In the genomic region with DNA sequence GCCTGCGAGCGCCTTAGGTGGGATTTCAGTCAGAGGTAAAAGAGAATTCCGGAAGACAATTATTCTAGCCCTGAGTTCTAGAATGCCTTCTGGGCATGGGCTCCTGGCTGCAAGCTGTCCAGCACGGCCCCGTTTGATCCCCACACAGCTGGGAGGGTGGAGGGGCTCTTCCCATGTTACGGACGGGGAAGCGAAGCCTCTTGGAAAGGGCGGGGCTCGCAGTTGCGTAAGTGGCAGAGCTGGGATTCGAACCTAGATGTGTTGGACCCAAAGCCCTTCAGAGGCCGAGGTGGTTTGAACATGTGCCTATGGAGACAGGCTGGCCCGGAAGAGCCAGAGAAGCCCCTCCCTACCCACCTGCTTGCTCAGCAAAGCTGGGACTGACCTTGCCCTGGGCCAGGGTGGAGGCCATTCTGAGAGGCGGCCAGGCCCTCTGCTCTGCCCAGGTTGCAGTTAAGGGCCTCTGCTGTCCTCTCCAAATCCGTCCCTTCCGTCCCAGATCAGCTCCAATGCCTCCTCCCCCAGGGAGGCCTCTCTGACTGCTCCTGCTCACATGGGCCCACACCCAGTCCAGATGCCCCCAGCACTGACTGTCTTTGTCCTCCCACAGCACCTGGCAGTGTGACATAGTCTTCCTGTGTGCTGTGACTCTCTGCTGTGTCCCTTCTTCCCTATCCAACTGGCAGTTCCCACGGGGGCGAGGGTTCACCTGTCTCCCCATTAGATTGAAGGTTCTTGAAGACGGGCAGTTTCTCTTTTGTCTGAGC, we compare ENCODE assay signal across 1 cellular context.
TF ChIP-seq lines count a peak whose summit lies in the region.

No MANE protein-coding gene starts in this region.

TF ChIP-seq in IMR-90, 13 proteins besides CTCF, POLR2A, EP300 and RAD21:
- peak; percentile 41 for TF ChIP-seq CEBPB (IDR thresholded peaks at IDR 0.05; ENCODE audit: low read depth, low read length)
- no peak for TF ChIP-seq FOS (IDR thresholded peaks at IDR 0.05; ENCODE audit: low read depth, low read length)
